8 cellular contexts compared by ENCODE assay signal in the genomic region with DNA sequence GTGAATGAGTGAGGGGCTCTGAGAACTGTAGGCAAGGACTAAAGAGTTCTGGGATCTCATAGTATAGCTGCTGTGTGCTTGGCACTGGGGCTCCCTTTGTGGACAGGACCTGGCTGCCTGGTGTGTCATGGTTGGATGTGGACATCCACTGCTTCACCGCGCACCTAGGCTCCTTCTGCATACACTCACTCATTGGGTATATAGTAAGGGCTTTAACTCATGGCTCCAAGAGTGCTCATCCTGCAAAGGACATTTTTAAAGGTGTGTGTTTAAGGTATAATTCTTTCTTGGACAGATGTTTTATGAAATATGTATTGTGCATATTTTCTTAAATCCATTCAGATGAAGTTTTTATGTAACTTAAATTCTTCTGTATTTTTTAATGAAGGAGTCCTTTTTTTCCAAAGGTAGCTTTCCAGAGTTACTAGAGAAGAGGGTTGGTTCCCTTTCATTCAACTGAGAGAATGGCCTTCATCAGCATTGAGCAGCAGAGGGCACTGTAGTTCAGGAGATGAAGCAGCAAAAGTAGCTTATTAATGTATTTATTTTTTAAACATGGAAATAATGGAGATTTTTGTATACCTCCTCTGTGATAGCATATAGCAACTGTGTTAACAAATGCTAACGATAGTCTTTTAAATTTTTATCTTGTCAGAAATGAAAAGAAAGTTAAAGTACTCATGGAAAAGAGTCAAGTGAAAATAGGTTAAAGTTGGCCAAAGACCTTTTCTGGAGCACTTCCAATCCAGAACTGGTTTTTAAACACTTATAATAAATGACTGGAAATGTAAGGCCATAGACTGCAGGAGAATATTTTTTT. TPM values are rescaled to one million over a fixed set of nuclear protein-coding genes. Genes with fewer than 3 reads are reported as not detected.
A peak's percentile ranks its signal among the peaks of the same experiment; 100 is the strongest.
DNase-seq lines count a peak whose midpoint lies in the region; ATAC-seq, FAIRE-seq and TF ChIP-seq lines count a peak whose summit lies in the region.

No MANE protein-coding gene starts in this region.

- intact Hi-C loops in activated T-helper 1 cell treated with anti-CD3 and anti-CD28 coated beads, Interleukin-12 subunit alpha, Interleukin-12 subunit beta, Interleukin-2, Interleukin-4 antibody, amounts not matched to agents 30 ng/mL and 10 ng/mL and 1 ng/mL, durations not matched to agents 14 hours and 24 hours and 36 hours (cut with micrococcal nuclease) = loop anchor here (1.0 to 10.0 kb wide), 5 partner anchors 29 to 925 kb away; no protein-coding TSS in a partner anchor

- FAIRE-seq in H54 (lab: Jason Lieb, UNC) = peak; percentile 45

- H3K9me3 Mint-ChIP-seq in activated T-helper 1 cell treated with anti-CD3 and anti-CD28 coated beads, Interleukin-12 subunit alpha, Interleukin-12 subunit beta, Interleukin-2, Interleukin-4 antibody, amounts not matched to agents 30 ng/mL and 10 ng/mL and 1 ng/mL, durations not matched to agents 14 hours and 24 hours and 36 hours = peaks cover 14% of the 10 kb centered on the region

- no peak overlapping the region for H3K4me3 ChIP-seq in foreskin fibroblast (ENCODE audit: low read depth in 1 of 2, low read length in 2 of 2)

- peak; percentile 77 for TF ChIP-seq CTCF in foreskin fibroblast (IDR thresholded peaks at IDR 0.05; ENCODE audit: low read depth, low read length)

- ATAC-seq in GM21367 (IDR thresholded peaks at IDR 0.05; ENCODE audit: unreplicated experiment) (no peak), HG03469 (IDR thresholded peaks at IDR 0.05; ENCODE audit: unreplicated experiment) (no peak)

- peaks cover 80% of the 10 kb centered on the region for H3K4me1 Mint-ChIP-seq in activated T-helper 1 cell treated with anti-CD3 and anti-CD28 coated beads, Interleukin-12 subunit alpha, Interleukin-12 subunit beta, Interleukin-2, Interleukin-4 antibody, amounts not matched to agents 30 ng/mL and 10 ng/mL and 1 ng/mL, durations not matched to agents 14 hours and 24 hours and 36 hours (ENCODE audit: low read depth)

- H3K27me3 Mint-ChIP-seq in activated T-helper 1 cell treated with anti-CD3 and anti-CD28 coated beads, Interleukin-12 subunit alpha, Interleukin-12 subunit beta, Interleukin-2, Interleukin-4 antibody, amounts not matched to agents 30 ng/mL and 10 ng/mL and 1 ng/mL, durations not matched to agents 14 hours and 24 hours and 36 hours (ENCODE audit: insufficient read depth) = no peaks in the 10 kb centered on the region

- no peak for TF ChIP-seq POLR2A in H54 (IDR thresholded peaks at IDR 0.05; ENCODE audit: low read depth, low read length)

- H3K27ac Mint-ChIP-seq in activated T-helper 1 cell treated with anti-CD3 and anti-CD28 coated beads, Interleukin-12 subunit alpha, Interleukin-12 subunit beta, Interleukin-2, Interleukin-4 antibody, amounts not matched to agents 30 ng/mL and 10 ng/mL and 1 ng/mL, durations not matched to agents 14 hours and 24 hours and 36 hours = peak overlapping the region; percentile 80

- peak overlapping the region; percentile 91 for H3K4me3 Mint-ChIP-seq in activated T-helper 1 cell treated with anti-CD3 and anti-CD28 coated beads, Interleukin-12 subunit alpha, Interleukin-12 subunit beta, Interleukin-2, Interleukin-4 antibody, amounts not matched to agents 30 ng/mL and 10 ng/mL and 1 ng/mL, durations not matched to agents 14 hours and 24 hours and 36 hours

- DNase-seq in D341Med (ENCODE audit: low spot score) (peak; percentile 46), H54 (ENCODE audit: insufficient read length, low spot score) (no peak), NCI-H82 (lab: John Stamatoyannopoulos, UW) (peak; percentile 58), foreskin fibroblast (peak; percentile 41 to 81), pons (ENCODE audit: low spot score) (peak; percentile 67)
- DNase-seq in activated T-helper 1 cell treated with anti-CD3 and anti-CD28 coated beads, Interleukin-12 subunit alpha, Interleukin-12 subunit beta, Interleukin-2, Interleukin-4 antibody, amounts not matched to agents 30 ng/mL and 10 ng/mL and 1 ng/mL, durations not matched to agents 14 hours and 24 hours and 36 hours (ENCODE audit: low spot score) = no peak

- H3K36me3 Mint-ChIP-seq in activated T-helper 1 cell treated with anti-CD3 and anti-CD28 coated beads, Interleukin-12 subunit alpha, Interleukin-12 subunit beta, Interleukin-2, Interleukin-4 antibody, amounts not matched to agents 30 ng/mL and 10 ng/mL and 1 ng/mL, durations not matched to agents 14 hours and 24 hours and 36 hours (ENCODE audit: low read depth) = peaks cover 23% of the 10 kb centered on the region

RNA-seq across cellular contexts. Expression of a gene that starts 25.2 kb away (rescaled TPM):
- total RNA-seq in activated T-helper 1 cell treated with anti-CD3 and anti-CD28 coated beads, Interleukin-12 subunit alpha, Interleukin-12 subunit beta, Interleukin-2, Interleukin-4 antibody, amounts not matched to agents 30 ng/mL and 10 ng/mL and 1 ng/mL, durations not matched to agents 14 hours and 24 hours and 36 hours = 29.5 and 31.1 TPM in 2 replicates

RNA-seq across cellular contexts. Expression of a gene that starts 25.5 kb away (rescaled TPM):
- total RNA-seq in activated T-helper 1 cell treated with anti-CD3 and anti-CD28 coated beads, Interleukin-12 subunit alpha, Interleukin-12 subunit beta, Interleukin-2, Interleukin-4 antibody, amounts not matched to agents 30 ng/mL and 10 ng/mL and 1 ng/mL, durations not matched to agents 14 hours and 24 hours and 36 hours = 28.1 and 36.6 TPM in 2 replicates

Comparison
In these comparisons a context has a peak if more than half of its experiments do, and no peak if none do; other contexts are left out.
1. DNase-seq: peak in D341Med (single experiment), NCI-H82 (single experiment), foreskin fibroblast (2 of 2) and pons (single experiment); none in H54 (single experiment) and activated T-helper 1 cell treated with anti-CD3 and anti-CD28 coated beads, Interleukin-12 subunit alpha, Interleukin-12 subunit beta, Interleukin-2, Interleukin-4 antibody, amounts not matched to agents 30 ng/mL and 10 ng/mL and 1 ng/mL, durations not matched to agents 14 hours and 24 hours and 36 hours (single experiment).